7 cellular contexts compared by ENCODE assay signal in the genomic region with DNA sequence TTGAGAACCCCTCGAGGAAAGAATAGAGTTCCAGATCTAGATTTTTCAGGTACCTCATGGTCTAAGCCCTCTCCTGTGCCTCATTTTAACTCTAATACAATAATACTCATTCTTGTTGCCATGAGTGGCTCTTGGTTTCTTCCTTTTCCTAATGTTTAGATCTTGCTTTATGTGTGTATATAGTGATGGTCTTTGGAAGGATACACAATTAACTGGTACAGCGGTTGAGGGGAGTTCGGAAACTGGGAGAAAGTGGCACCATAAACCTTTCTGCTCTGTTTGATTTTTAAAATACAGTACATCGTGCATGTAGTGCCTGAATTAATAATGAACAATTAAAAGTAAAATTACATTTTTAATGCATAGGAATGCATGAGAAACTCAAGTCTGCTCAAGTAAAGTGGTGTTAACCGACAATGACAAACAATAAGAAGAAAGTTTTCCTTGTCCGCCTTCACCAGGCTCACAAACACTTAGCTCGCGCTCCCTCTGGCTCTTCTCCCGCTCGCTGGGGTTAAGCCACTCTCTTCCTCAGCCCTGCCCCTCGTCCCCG. TPM values are rescaled to one million over a fixed set of nuclear protein-coding genes. Genes with fewer than 3 reads are reported as not detected.
DNase-seq lines count a peak whose midpoint lies in the region; ATAC-seq and TF ChIP-seq lines count a peak whose summit lies in the region.

No MANE protein-coding gene starts in this region.

- ATAC-seq in GM19351 (IDR thresholded peaks at IDR 0.05; ENCODE audit: unreplicated experiment) (peak; percentile 6), left lobe of liver (no peak), GM21786 (IDR thresholded peaks at IDR 0.05; ENCODE audit: unreplicated experiment) (no peak)

- H3K4me3 Mint-ChIP-seq in endodermal cell = peak overlapping the region; percentile 92

- H3K9ac ChIP-seq in endodermal cell (ENCODE audit: extremely low read depth, low read length, poor library complexity, severe bottlenecking) = peak overlapping the region; percentile 15

- H3K36me3 Mint-ChIP-seq in endodermal cell (ENCODE audit: low read depth) = peaks cover 17% of the 10 kb centered on the region

- TF ChIP-seq CTCF in LNCaP clone FGC (IDR thresholded peaks at IDR 0.05; ENCODE audit: control insufficient read depth, extremely low read depth, insufficient read depth) (no peak), endodermal cell (conservative IDR thresholded peaks at IDR 0.05) (no peak)

- DNase-seq in LNCaP clone FGC (ENCODE audit: low read depth) (no peak), endodermal cell (no peak), skeletal muscle cell (ENCODE audit: low read depth) (no peak), left lobe of liver (ENCODE audit: low spot score) (no peak), NCI-H1436 (lab: John Stamatoyannopoulos, UW) (no peak)

- H3K4me3 ChIP-seq in LNCaP clone FGC (ENCODE audit: low read depth, low read length) (peak overlapping the region; percentile 87), endodermal cell (ENCODE audit: low read length) (peak overlapping the region; percentile 70), skeletal muscle cell (ENCODE audit: low read depth, low read length) (peak overlapping the region; percentile 87)

- WGBS in endodermal cell (ENCODE audit: insufficient coverage in 1 of 2, insufficient read length in 1 of 2), 2 experiments = 11 to 19% methylated on average over 7 to 11 of the region's 12 CpGs

- H3K9me3 ChIP-seq in endodermal cell (ENCODE audit: control insufficient read depth, low read length) = no peaks in the 10 kb centered on the region

- H3K27me3 ChIP-seq in endodermal cell (ENCODE audit: control insufficient read depth, insufficient read depth, low read length, poor library complexity, severe bottlenecking) = no peaks in the 10 kb centered on the region

- H3K36me3 ChIP-seq in endodermal cell (ENCODE audit: control insufficient read depth, insufficient read depth, low read length) = peaks cover 10% of the 10 kb centered on the region

- H3K27ac ChIP-seq in endodermal cell (ENCODE audit: low read depth, low read length) = no peak overlapping the region

- peaks cover 2% of the 10 kb centered on the region for H3K4me1 ChIP-seq in endodermal cell (ENCODE audit: control insufficient read depth, insufficient read depth, low read length)

- H3K4me1 Mint-ChIP-seq in endodermal cell = peaks cover 20% of the 10 kb centered on the region

- H3K9me3 Mint-ChIP-seq in endodermal cell = peaks cover 9% of the 10 kb centered on the region

- H3K27me3 Mint-ChIP-seq in endodermal cell (ENCODE audit: insufficient read depth) = no peaks in the 10 kb centered on the region

- H3K27ac Mint-ChIP-seq in endodermal cell = peak overlapping the region; percentile 94

RNA-seq across cellular contexts. Expression of a gene that starts 0.4 kb away (rescaled TPM):
- total RNA-seq in endodermal cell (100 to 1,000 TPM; 103 to 119 TPM), left lobe of liver (59.2 TPM)
- 85.9 TPM for polyA plus RNA-seq in endodermal cell (2013, experiment 1 of 2)
- polyA plus RNA-seq in endodermal cell (2013, experiment 2 of 2) = 81.0 TPM

RNA-seq across cellular contexts. Expression of a gene that starts 21.1 kb away (rescaled TPM):
- total RNA-seq in endodermal cell (10 to 100 TPM; 12.9 to 23.0 TPM), left lobe of liver (16.6 TPM)
- 29.4 TPM for polyA plus RNA-seq in endodermal cell (2013, experiment 1 of 2)
- 29.1 TPM for polyA plus RNA-seq in endodermal cell (2013, experiment 2 of 2)

RNA-seq across cellular contexts. Expression of a gene that starts 37.9 kb away (rescaled TPM):
- total RNA-seq in endodermal cell (10 to 100 TPM; 18.2 to 71.0 TPM), left lobe of liver (not detected)
- polyA plus RNA-seq in endodermal cell (2013, experiment 1 of 2) = 36.1 TPM
- 39.2 TPM for polyA plus RNA-seq in endodermal cell (2013, experiment 2 of 2)

Comparison
In these comparisons a context has a peak if more than half of its experiments do, and no peak if none do; other contexts are left out.
1. RNA of a gene that starts 37.9 kb away (total RNA-seq): 18.2 to 71.0 TPM in endodermal cell; not detected in left lobe of liver (single experiment); every median in the first group is over 10 times any median in the second.
2. Peak in every context shown above with its lines, with median percentiles within 50 percentile points of each other: H3K4me3 ChIP-seq.